Comparison of ENCODE assay signal across 26 cellular contexts in genomic region chr5:137252513-137252912, GRCh38.
DNase-seq lines count a peak whose midpoint lies in the region; ATAC-seq, FAIRE-seq and TF ChIP-seq lines count a peak whose summit lies in the region.
"Had no signal": no experiment of that assay in that cellular context is flagged by ENCODE, and none has a peak within 500 bp of the region (broad histone marks: within the 10 kb centered on the region; RNA-seq: fewer than 3 reads in every experiment).

No MANE protein-coding gene starts in this region.

- H3K4me1 Mint-ChIP-seq in stimulated activated naive CD8-positive, alpha-beta T cell treated with anti-CD3 and anti-CD28 coated beads, Interleukin-15, amount 100 ng/mL, for 72 hours = no peaks in the 10 kb centered on the region
- H3K4me1 Mint-ChIP-seq: CD8-positive, alpha-beta memory T cell; GM23338; memory B cell; WTC11 had no signal

- peak overlapping the region in 54 of 59 donors; percentile 13 to 99 (median 91) for H3K27ac ChIP-seq in dorsolateral prefrontal cortex
- H3K27ac ChIP-seq: ascending aorta, foreskin keratinocyte, skin epidermis, stomach, upper lobe of right lung had no signal

- no peaks in the 10 kb centered on the region for H3K27me3 ChIP-seq in dorsolateral prefrontal cortex
- H3K27me3 ChIP-seq: ascending aorta, foreskin keratinocyte, stomach, upper lobe of right lung had no signal

- TF ChIP-seq CTCF in dorsolateral prefrontal cortex (IDR thresholded peaks at IDR 0.05 in 54 of 56, conservative IDR thresholded peaks at IDR 0.05 in 2 of 56; ENCODE audit: low read depth in 1 of 56, partially characterized antibody in 56 of 56) = no peak

- FAIRE-seq in HTR-8/SVneo (lab: Jason Lieb, UNC) = peak; percentile 40

- H3K27me3 Mint-ChIP-seq in stimulated activated naive CD8-positive, alpha-beta T cell treated with anti-CD3 and anti-CD28 coated beads, Interleukin-15, amount 100 ng/mL, for 72 hours = no peaks in the 10 kb centered on the region
- H3K27me3 Mint-ChIP-seq: memory B cell had no signal

- H3K9me3 Mint-ChIP-seq in stimulated activated naive CD8-positive, alpha-beta T cell treated with anti-CD3 and anti-CD28 coated beads, Interleukin-15, amount 100 ng/mL, for 72 hours = no peaks in the 10 kb centered on the region
- H3K9me3 Mint-ChIP-seq: GM23338; natural killer cell treated with Interleukin-12 subunit alpha and Interleukin-12 subunit beta and Interleukin-15 and Interleukin-18, amount 100 ng/mL, for 72 hours; WTC11 had no signal

- intact Hi-C loops in dorsolateral prefrontal cortex (cut with DNase I) (loop anchor here (5.0 kb wide), 2 partner anchors 35 to 245 kb away; partner anchors contain the start of gene SPOCK1 (in 1 of the 2)), posterior vena cava (cut with DNase I) (no loop called here)

- H3K27ac Mint-ChIP-seq in stimulated activated naive CD8-positive, alpha-beta T cell treated with anti-CD3 and anti-CD28 coated beads, Interleukin-15, amount 100 ng/mL, for 72 hours = no peak overlapping the region
- H3K27ac Mint-ChIP-seq: CD8-positive, alpha-beta memory T cell; GM23338; memory B cell; natural killer cell treated with Interleukin-12 subunit alpha and Interleukin-12 subunit beta and Interleukin-15 and Interleukin-18, amount 100 ng/mL, for 72 hours; WTC11 had no signal

- no peak for ATAC-seq in stimulated activated naive CD8-positive, alpha-beta T cell treated with anti-CD3 and anti-CD28 coated beads, Interleukin-15, amount 100 ng/mL, for 72 hours
- no peak for ATAC-seq in GM18520 (IDR thresholded peaks at IDR 0.05; ENCODE audit: unreplicated experiment)
- ATAC-seq: foreskin keratinocyte; GM23338; natural killer cell treated with Interleukin-12 subunit alpha and Interleukin-12 subunit beta and Interleukin-15 and Interleukin-18, amount 100 ng/mL, for 72 hours; upper lobe of right lung; WTC11 had no signal

- DNase-seq in AG08395 (ENCODE audit: low spot score) (peak; percentile 25), HTR-8/SVneo (ENCODE audit: insufficient read length, low spot score) (no peak), dorsolateral prefrontal cortex (no peak), myocyte (ENCODE audit: low read depth) (peak; percentile 17), posterior vena cava (ENCODE audit: low spot score) (no peak), NCI-H524 treated with DMSO at 0.1 percent for 48 hours (lab: John Stamatoyannopoulos, UW) (no peak)
- DNase-seq in stimulated activated naive CD8-positive, alpha-beta T cell treated with anti-CD3 and anti-CD28 coated beads, Interleukin-15, amount 100 ng/mL, for 72 hours = no peak
- DNase-seq: activated CD4-positive, alpha-beta T cell treated with anti-CD3 and anti-CD28 coated beads, Interleukin-2, amount 50 U/mL, for 48 hours; activated T-cell treated with anti-CD3 and anti-CD28 coated beads for 4 hours; CD8-positive, alpha-beta memory T cell; DND-41; kidney glomerular epithelial cell; NCI-H69; OCI-M1; stomach; T-helper 2 cell; upper lobe of right lung had no signal

- H3K4me3 Mint-ChIP-seq in stimulated activated naive CD8-positive, alpha-beta T cell treated with anti-CD3 and anti-CD28 coated beads, Interleukin-15, amount 100 ng/mL, for 72 hours = no peak overlapping the region
- H3K4me3 Mint-ChIP-seq: CD8-positive, alpha-beta memory T cell; GM23338; memory B cell; natural killer cell treated with Interleukin-12 subunit alpha and Interleukin-12 subunit beta and Interleukin-15 and Interleukin-18, amount 100 ng/mL, for 72 hours; WTC11 had no signal

- H3K4me3 ChIP-seq in dorsolateral prefrontal cortex = no peak overlapping the region
- H3K4me3 ChIP-seq: ascending aorta, GM23338, prostate gland, skin epidermis, stomach, upper lobe of right lung had no signal

Comparison
In these comparisons a context has a peak if more than half of its experiments do, and no peak if none do; other contexts are left out.
1. DNase-seq: peak in AG08395 (single experiment) and myocyte (single experiment); none in HTR-8/SVneo (single experiment), dorsolateral prefrontal cortex (0 of 10), stimulated activated naive CD8-positive, alpha-beta T cell treated with anti-CD3 and anti-CD28 coated beads, Interleukin-15, amount 100 ng/mL, for 72 hours (0 of 2), posterior vena cava (single experiment) and NCI-H524 treated with DMSO at 0.1 percent for 48 hours (single experiment).
2. intact Hi-C loops: an anchor here in dorsolateral prefrontal cortex (5.0 kb wide); none called in posterior vena cava.